ENCODE assay signal across 9 cellular contexts in genomic region chr16:30785126-30786106, GRCh38. TPM values are rescaled to one million over a fixed set of nuclear protein-coding genes. Genes with fewer than 3 reads are reported as not detected.
A peak's percentile ranks its signal among the peaks of the same experiment; 100 is the strongest.
DNase-seq lines count a peak whose midpoint lies in the region; ATAC-seq and TF ChIP-seq lines count a peak whose summit lies in the region.
"Had no signal": no experiment of that assay in that cellular context is flagged by ENCODE, and none has a peak within 500 bp of the region (broad histone marks: within the 10 kb centered on the region; RNA-seq: fewer than 3 reads in every experiment).

No MANE protein-coding gene starts in this region.

- 88 to 90% methylated on average over 7 of the region's 7 CpGs for WGBS in ectodermal cell, 2 experiments
- WGBS in body of pancreas, 2 donors: 73 to 75% methylated on average over 7 of the region's 7 CpGs
- 76 to 77% methylated on average over 7 of the region's 7 CpGs for WGBS in aorta, 2 donors

- H3K27me3 ChIP-seq in BJ (ENCODE audit: control insufficient read depth, insufficient read depth, low read length) (no peaks in the 10 kb centered on the region), MG63 (no peaks in the 10 kb centered on the region), ectodermal cell (ENCODE audit: control insufficient read depth, insufficient read depth, low read length, poor library complexity, severe bottlenecking) (no peaks in the 10 kb centered on the region), body of pancreas (no peaks in the 10 kb centered on the region), aorta (ENCODE audit: control insufficient read depth in 1 of 2, insufficient read depth in 2 of 2, low read length in 1 of 2) (no peaks in the 10 kb centered on the region)

- ATAC-seq in body of pancreas (no peak), HG03135 (IDR thresholded peaks at IDR 0.05; ENCODE audit: unreplicated experiment) (no peak), aorta (ENCODE audit: low FRiP score) (no peak)

- CTCF ChIA-PET in BJ (lab: Yijun Ruan, JAX): interaction anchor here (0.6 to 0.9 kb wide), 3 partner anchors 13 to 93 kb away, joined by 3 to 4 read pairs (median 3); no protein-coding TSS in a partner anchor

- peaks cover 22% of the 10 kb centered on the region for H3K36me3 Mint-ChIP-seq in nephron (ENCODE audit: low read depth)

- peaks cover 23% of the 10 kb centered on the region for H3K4me1 Mint-ChIP-seq in nephron

- peak overlapping the region; percentile 89 to 94 (median 93) for H3K4me3 Mint-ChIP-seq in nephron

- H3K36me3 ChIP-seq in BJ (ENCODE audit: control insufficient read depth, insufficient read depth, low read length): peaks cover 24% of the 10 kb centered on the region
- H3K36me3 ChIP-seq in MG63: peaks cover 48% of the 10 kb centered on the region
- H3K36me3 ChIP-seq in ectodermal cell (ENCODE audit: control insufficient read depth, insufficient read depth, low read length): peaks cover 21% of the 10 kb centered on the region
- H3K36me3 ChIP-seq in body of pancreas (replicated peaks in 1 of 2; ENCODE audit: insufficient read depth in 1 of 2, low read depth in 2 of 2): peaks cover 0 to 7% of the 10 kb centered on the region in 2 donors
- H3K36me3 ChIP-seq in aorta (ENCODE audit: control insufficient read depth in 1 of 2, insufficient read depth in 2 of 2, low read length in 1 of 2): peaks cover 0 to 5% of the 10 kb centered on the region in 2 donors

- POLR2A ChIA-PET in BJ (lab: Charles Lee): no interaction called here

- H3K9me3 ChIP-seq in MG63 (no peaks in the 10 kb centered on the region), ectodermal cell (ENCODE audit: control insufficient read depth, low read length) (no peaks in the 10 kb centered on the region), body of pancreas (no peaks in the 10 kb centered on the region), aorta (ENCODE audit: control insufficient read depth, low read length) (no peaks in the 10 kb centered on the region)

- TF ChIP-seq POLR2A in body of pancreas (IDR thresholded peaks at IDR 0.05): no peak

- no peak overlapping the region for H3K27ac ChIP-seq in ectodermal cell (ENCODE audit: insufficient read depth, low read depth, low read length, poor library complexity, severe bottlenecking)
- peak overlapping the region in 2 of 4 donors; percentile 3 to 77 for H3K27ac ChIP-seq in body of pancreas
- no peak overlapping the region for H3K27ac ChIP-seq in aorta (ENCODE audit: low read depth in 1 of 2, low read length in 2 of 2)

- no peaks in the 10 kb centered on the region for H3K27me3 Mint-ChIP-seq in nephron (ENCODE audit: low read depth)

- DNase-seq in BJ (ENCODE audit: low read depth) (no peak), MG63 (no peak), NCI-H1694 treated with DMSO at 0.1 percent for 48 hours (lab: John Stamatoyannopoulos, UW) (no peak), body of pancreas (no peak), aorta (no peak)
- DNase-seq: NCI-H2081 had no signal

- H3K4me3 ChIP-seq in BJ (ENCODE audit: low read depth, low read length): peak overlapping the region; percentile 63
- peak overlapping the region; percentile 100 for H3K4me3 ChIP-seq in MG63
- peak overlapping the region; percentile 88 for H3K4me3 ChIP-seq in ectodermal cell (ENCODE audit: insufficient read depth, low read depth, low read length)
- no peak overlapping the region for H3K4me3 ChIP-seq in body of pancreas
- H3K4me3 ChIP-seq in aorta (ENCODE audit: low read length in 2 of 2): no peak overlapping the region

- intact Hi-C loops in body of pancreas (cut with DNase I) (no loop called here), aorta (cut with DNase I) (no loop called here)

- TF ChIP-seq CTCF in BJ (IDR thresholded peaks at IDR 0.05; ENCODE audit: insufficient read depth, low read depth, low read length) (no peak), nephron (IDR thresholded peaks at IDR 0.05; ENCODE audit: unreplicated experiment in 3 of 3) (no peak), body of pancreas (IDR thresholded peaks at IDR 0.05) (no peak)

- H3K4me1 ChIP-seq in ectodermal cell (ENCODE audit: control insufficient read depth, insufficient read depth, low read length) (peaks cover 8% of the 10 kb centered on the region), body of pancreas (peaks cover 21% of the 10 kb centered on the region), aorta (ENCODE audit: control insufficient read depth in 1 of 2, insufficient read depth in 2 of 2, low read length in 2 of 2) (no peaks in the 10 kb centered on the region)

- peak overlapping the region; percentile 72 to 95 (median 94) for H3K27ac Mint-ChIP-seq in nephron

- H3K9me3 Mint-ChIP-seq in nephron: no peaks in the 10 kb centered on the region

RNA-seq across cellular contexts. Expression of gene ZNF629, which starts 1.6 kb away (rescaled TPM):
- 4.6 and 6.0 TPM in 2 replicates for polyA plus RNA-seq in BJ (2011; rRNA removed)
- polyA minus RNA-seq in BJ (2011; rRNA and poly(A)+ RNA removed): 6.1 and 8.0 TPM in 2 replicates
- 10.3 and 13.6 TPM in 2 replicates for total RNA-seq in MG63 (2014; rRNA removed; shearing (Covaris generic); ENCODE audit: low replicate concordance)
- 28.0 TPM for polyA plus RNA-seq in ectodermal cell (2013, experiment 1 of 4)
- 33.7 TPM for polyA plus RNA-seq in ectodermal cell (2013, experiment 2 of 4)
- polyA plus RNA-seq in ectodermal cell (2013, experiment 3 of 4): 24.7 TPM
- polyA plus RNA-seq in ectodermal cell (2013, experiment 4 of 4): 26.9 TPM
- 1 to 10 TPM; 8.6 to 9.2 TPM for total RNA-seq in body of pancreas
- total RNA-seq in aorta: 10 to 100 TPM; 11.8 to 13.4 TPM
- 1 to 10 TPM; 2.1 to 6.7 TPM for polyA plus RNA-seq in aorta

RNA-seq across cellular contexts. Expression of gene RNF40, which starts 23.3 kb away (rescaled TPM):
- polyA plus RNA-seq in BJ (2011; rRNA removed) (64.7 and 82.4 TPM in 2 replicates), aorta (10 to 100 TPM; 22.7 to 59.5 TPM)
- polyA minus RNA-seq in BJ (2011; rRNA and poly(A)+ RNA removed): 54.9 and 73.4 TPM in 2 replicates
- total RNA-seq in MG63 (2014; rRNA removed; shearing (Covaris generic); ENCODE audit: low replicate concordance): 116 and 127 TPM in 2 replicates
- polyA plus RNA-seq in ectodermal cell (2013, experiment 1 of 4): 99.4 TPM
- 94.3 TPM for polyA plus RNA-seq in ectodermal cell (2013, experiment 2 of 4)
- 65.2 TPM for polyA plus RNA-seq in ectodermal cell (2013, experiment 3 of 4)
- 76.5 TPM for polyA plus RNA-seq in ectodermal cell (2013, experiment 4 of 4)
- total RNA-seq in body of pancreas (10 to 100 TPM; 44.9 to 79.8 TPM), aorta (10 to 100 TPM; 73.9 to 90.2 TPM)

RNA-seq across cellular contexts. Expression of gene CFAP119, which starts 23.6 kb away (rescaled TPM):
- polyA plus RNA-seq in BJ (2011; rRNA removed) (4.7 and 5.0 TPM in 2 replicates), aorta (1 to 10 TPM in 1 of 2 donors, under 1 TPM in 1; 0.88 to 9.8 TPM)
- polyA minus RNA-seq in BJ (2011; rRNA and poly(A)+ RNA removed): 2.9 and 3.9 TPM in 2 replicates
- total RNA-seq in MG63 (2014; rRNA removed; shearing (Covaris generic); ENCODE audit: low replicate concordance): 4.1 and 9.1 TPM in 2 replicates
- 7.8 TPM for polyA plus RNA-seq in ectodermal cell (2013, experiment 1 of 4)
- 7.3 TPM for polyA plus RNA-seq in ectodermal cell (2013, experiment 2 of 4)
- 5.2 TPM for polyA plus RNA-seq in ectodermal cell (2013, experiment 3 of 4)
- 5.8 TPM for polyA plus RNA-seq in ectodermal cell (2013, experiment 4 of 4)
- total RNA-seq in body of pancreas (10 to 100 TPM in 1 of 2 donors, 1 to 10 TPM in 1; 1.6 to 28.0 TPM), aorta (1 to 10 TPM in 1 of 2 donors, under 1 TPM in 1; 0.52 to 2.7 TPM)

RNA-seq across cellular contexts. Expression of gene PHKG2, which starts 37.2 kb away (rescaled TPM):
- polyA plus RNA-seq in BJ (2011; rRNA removed): 24.9 and 32.4 TPM in 2 replicates
- polyA minus RNA-seq in BJ (2011; rRNA and poly(A)+ RNA removed): 12.2 and 20.6 TPM in 2 replicates
- 18.3 and 25.2 TPM in 2 replicates for total RNA-seq in MG63 (2014; rRNA removed; shearing (Covaris generic); ENCODE audit: low replicate concordance)
- 41.4 TPM for polyA plus RNA-seq in ectodermal cell (2013, experiment 1 of 4)
- 44.2 TPM for polyA plus RNA-seq in ectodermal cell (2013, experiment 2 of 4)
- polyA plus RNA-seq in ectodermal cell (2013, experiment 3 of 4): 37.8 TPM
- 41.3 TPM for polyA plus RNA-seq in ectodermal cell (2013, experiment 4 of 4)
- 10 to 100 TPM; 17.6 to 24.7 TPM for total RNA-seq in body of pancreas
- total RNA-seq in aorta: 10 to 100 TPM; 15.8 to 20.8 TPM
- polyA plus RNA-seq in aorta: 10 to 100 TPM; 12.3 to 36.0 TPM

Comparison
In these comparisons a context has a peak if more than half of its experiments do, and no peak if none do; other contexts are left out.
1. H3K4me3 ChIP-seq: peak in BJ (single experiment), MG63 (single experiment) and ectodermal cell (single experiment); none in body of pancreas (0 of 2) and aorta (0 of 2).